ENCODE assay signal across 18 cellular contexts in genomic region chr10:7288060-7288690, GRCh38.
DNase-seq lines count a peak whose midpoint lies in the region; ATAC-seq lines count a peak whose summit lies in the region.
"Had no signal": no experiment of that assay in that cellular context is flagged by ENCODE, and none has a peak within 500 bp of the region (broad histone marks: within the 10 kb centered on the region; RNA-seq: fewer than 3 reads in every experiment).

No MANE protein-coding gene starts in this region.

- ATAC-seq in central memory CD8-positive, alpha-beta T cell (replicated peaks; ENCODE audit: extremely low read depth, poor library complexity, severe bottlenecking) = no peak
- peak; percentile 65 for ATAC-seq in stimulated activated effector memory CD8-positive, alpha-beta T cell treated with anti-CD3 and anti-CD28 coated beads, Interleukin-12 subunit alpha, Interleukin-12 subunit beta, amount 100 ng/mL, for 72 hours

- H3K27me3 Mint-ChIP-seq in central memory CD8-positive, alpha-beta T cell = no peaks in the 10 kb centered on the region

- peaks cover 9% of the 10 kb centered on the region for H3K36me3 Mint-ChIP-seq in central memory CD8-positive, alpha-beta T cell (ENCODE audit: insufficient read depth)
- H3K36me3 Mint-ChIP-seq in stimulated activated effector memory CD8-positive, alpha-beta T cell treated with anti-CD3 and anti-CD28 coated beads, Interleukin-12 subunit alpha, Interleukin-12 subunit beta, amount 100 ng/mL, for 72 hours = peaks cover 21% of the 10 kb centered on the region

- peaks cover 52% of the 10 kb centered on the region for H3K4me1 Mint-ChIP-seq in central memory CD8-positive, alpha-beta T cell
- H3K4me1 Mint-ChIP-seq in stimulated activated effector memory CD8-positive, alpha-beta T cell treated with anti-CD3 and anti-CD28 coated beads, Interleukin-12 subunit alpha, Interleukin-12 subunit beta, amount 100 ng/mL, for 72 hours = peaks cover 44% of the 10 kb centered on the region

- H3K27ac Mint-ChIP-seq in central memory CD8-positive, alpha-beta T cell (ENCODE audit: low read depth) = peak overlapping the region; percentile 36
- no peak overlapping the region for H3K27ac Mint-ChIP-seq in stimulated activated effector memory CD8-positive, alpha-beta T cell treated with anti-CD3 and anti-CD28 coated beads, Interleukin-12 subunit alpha, Interleukin-12 subunit beta, amount 100 ng/mL, for 72 hours

- H3K4me3 Mint-ChIP-seq in central memory CD8-positive, alpha-beta T cell = no peak overlapping the region
- H3K4me3 Mint-ChIP-seq in stimulated activated effector memory CD8-positive, alpha-beta T cell treated with anti-CD3 and anti-CD28 coated beads, Interleukin-12 subunit alpha, Interleukin-12 subunit beta, amount 100 ng/mL, for 72 hours = no peak overlapping the region

- DNase-seq in SIG-M5 treated with dmso at 0.1 percent for 504 hours (lab: John Stamatoyannopoulos, UW; ENCODE audit: unreplicated experiment) (peak; percentile 31), SIG-M5 (lab: John Stamatoyannopoulos, UW) (no peak), amygdala (lab: John Stamatoyannopoulos, UW) (no peak)
- peak; percentile 22 for DNase-seq in stimulated activated CD4-positive, alpha-beta T cell treated with anti-CD3 and anti-CD28 coated beads, Interleukin-15, amount 100 ng/mL, for 24 hours
- no peak for DNase-seq in stimulated activated CD4-positive, alpha-beta T cell treated with anti-CD3 and anti-CD28 coated beads, Interleukin-1b, Interleukin-23, amount 100 ng/mL, for 48 hours
- DNase-seq in central memory CD8-positive, alpha-beta T cell (ENCODE audit: low spot score in 2 of 2) = no peak
- no peak for DNase-seq in stimulated activated effector memory CD8-positive, alpha-beta T cell treated with anti-CD3 and anti-CD28 coated beads, Interleukin-12 subunit alpha, Interleukin-12 subunit beta, amount 100 ng/mL, for 72 hours (ENCODE audit: low spot score in 2 of 2)
- DNase-seq in activated naive CD4-positive, alpha-beta T cell (lab: John Stamatoyannopoulos, UW) = no peak
- DNase-seq: C1 segment of cervical spinal cord; COR-L47; DMS153; KG1; MM.1S; NCI-H1105; NCI-H1694 treated with DMSO at 0.1 percent for 48 hours; NCI-H69; NK-92 treated with Interleukin-12 subunit alpha and Interleukin-12 subunit beta, amount 100 ng/mL, for 24 hours; PC-9 had no signal

- H3K9me3 Mint-ChIP-seq in central memory CD8-positive, alpha-beta T cell = no peaks in the 10 kb centered on the region
- no peaks in the 10 kb centered on the region for H3K9me3 Mint-ChIP-seq in stimulated activated effector memory CD8-positive, alpha-beta T cell treated with anti-CD3 and anti-CD28 coated beads, Interleukin-12 subunit alpha, Interleukin-12 subunit beta, amount 100 ng/mL, for 72 hours

Comparison
In these comparisons a context has a peak if more than half of its experiments do, and no peak if none do; other contexts are left out.
1. DNase-seq: peak in SIG-M5 treated with dmso at 0.1 percent for 504 hours (single experiment) and stimulated activated CD4-positive, alpha-beta T cell treated with anti-CD3 and anti-CD28 coated beads, Interleukin-15, amount 100 ng/mL, for 24 hours (single experiment); none in SIG-M5 (single experiment), stimulated activated CD4-positive, alpha-beta T cell treated with anti-CD3 and anti-CD28 coated beads, Interleukin-1b, Interleukin-23, amount 100 ng/mL, for 48 hours (single experiment), central memory CD8-positive, alpha-beta T cell (0 of 2), stimulated activated effector memory CD8-positive, alpha-beta T cell treated with anti-CD3 and anti-CD28 coated beads, Interleukin-12 subunit alpha, Interleukin-12 subunit beta, amount 100 ng/mL, for 72 hours (0 of 2), activated naive CD4-positive, alpha-beta T cell (0 of 4) and amygdala (0 of 56).